ENCODE assay signal across 22 cellular contexts in genomic region chr4:81541546-81541945, GRCh38.
"Had no signal": no experiment of that assay in that cellular context is flagged by ENCODE, and none has a peak within 500 bp of the region (broad histone marks: within the 10 kb centered on the region; RNA-seq: fewer than 3 reads in every experiment).

No MANE protein-coding gene starts in this region.

- H3K4me3 Mint-ChIP-seq: activated CD4-positive, alpha-beta memory T cell treated with anti-CD3 and anti-CD28 coated beads for 36 hours; activated CD4-positive, alpha-beta T cell treated with anti-CD3 and anti-CD28 coated beads for 36 hours; activated naive CD4-positive, alpha-beta T cell treated with anti-CD3 and anti-CD28 coated beads for 36 hours; effector memory CD8-positive, alpha-beta T cell; nephron; WTC11 had no signal

- H3K27ac Mint-ChIP-seq: activated CD4-positive, alpha-beta memory T cell treated with anti-CD3 and anti-CD28 coated beads for 36 hours; activated CD4-positive, alpha-beta T cell treated with anti-CD3 and anti-CD28 coated beads for 36 hours; activated naive CD4-positive, alpha-beta T cell treated with anti-CD3 and anti-CD28 coated beads for 36 hours; effector memory CD8-positive, alpha-beta T cell; nephron; WTC11 had no signal

- H3K4me1 Mint-ChIP-seq: activated CD4-positive, alpha-beta T cell treated with anti-CD3 and anti-CD28 coated beads for 36 hours; WTC11 had no signal

- H3K36me3 Mint-ChIP-seq: activated CD4-positive, alpha-beta memory T cell treated with anti-CD3 and anti-CD28 coated beads for 36 hours had no signal

- H3K27ac ChIP-seq: colonic mucosa, dorsolateral prefrontal cortex, esophagus squamous epithelium, gastrocnemius medialis, neutrophil, pancreas, psoas muscle, right atrium auricular region, upper lobe of right lung had no signal

- H3K27me3 ChIP-seq: colonic mucosa, dorsolateral prefrontal cortex, esophagus squamous epithelium, gastrocnemius medialis, neutrophil, pancreas, right atrium auricular region, upper lobe of right lung had no signal

- H3K36me3 ChIP-seq: colonic mucosa, esophagus squamous epithelium, gastrocnemius medialis, neutrophil, pancreas, right atrium auricular region, upper lobe of right lung had no signal

- H3K9me3 ChIP-seq: colonic mucosa, esophagus squamous epithelium, gastrocnemius medialis, neutrophil, pancreas, psoas muscle, upper lobe of right lung had no signal

- H3K27me3 Mint-ChIP-seq: activated CD4-positive, alpha-beta T cell treated with anti-CD3 and anti-CD28 coated beads for 36 hours had no signal

- ATAC-seq: activated CD4-positive, alpha-beta T cell treated with anti-CD3 and anti-CD28 coated beads for 36 hours; effector memory CD8-positive, alpha-beta T cell; gastrocnemius medialis; pancreas; psoas muscle; stimulated activated naive CD8-positive, alpha-beta T cell treated with anti-CD3 and anti-CD28 coated beads, Interleukin-15, Interleukin-2, amounts not matched to agents 100 U/mL and 50 U/mL, for 24 hours; upper lobe of right lung; WTC11 had no signal

- H3K4me1 ChIP-seq: colonic mucosa, esophagus squamous epithelium, gastrocnemius medialis, pancreas, psoas muscle, right atrium auricular region, upper lobe of right lung had no signal

- DNase-seq: activated CD4-positive, alpha-beta memory T cell treated with anti-CD3 and anti-CD28 coated beads for 36 hours; activated CD4-positive, alpha-beta T cell treated with anti-CD3 and anti-CD28 coated beads for 36 hours; activated naive CD4-positive, alpha-beta T cell treated with anti-CD3 and anti-CD28 coated beads for 36 hours; activated T-cell treated with anti-CD3 and anti-CD28 coated beads, Interleukin-2, amount 50 U/mL, for 48 hours; amygdala; colonic mucosa; dorsolateral prefrontal cortex; effector memory CD8-positive, alpha-beta T cell; esophagus squamous epithelium; gastrocnemius medialis; hippocampal formation; midbrain; pancreas; psoas muscle; stimulated activated CD4-positive, alpha-beta T cell treated with anti-CD3 and anti-CD28 coated beads, Interleukin-4, amount 100 ng/mL, for 24 hours; stimulated activated naive CD8-positive, alpha-beta T cell treated with anti-CD3 and anti-CD28 coated beads, Interleukin-15, Interleukin-2, amounts not matched to agents 100 U/mL and 50 U/mL, for 24 hours; T-helper 9 cell; upper lobe of right lung had no signal

- H3K4me3 ChIP-seq: colonic mucosa, dorsolateral prefrontal cortex, esophagus squamous epithelium, gastrocnemius medialis, pancreas, psoas muscle, right atrium auricular region, upper lobe of right lung had no signal
